Comparison of ENCODE assay signal across 26 cellular contexts in genomic region chr21:33981341-33982101, GRCh38.
DNase-seq lines count a peak whose midpoint lies in the region; ATAC-seq lines count a peak whose summit lies in the region.
"Had no signal": no experiment of that assay in that cellular context is flagged by ENCODE, and none has a peak within 500 bp of the region (broad histone marks: within the 10 kb centered on the region; RNA-seq: fewer than 3 reads in every experiment).

No MANE protein-coding gene starts in this region.

- DNase-seq in Right ventricle myocardium inferior (ENCODE audit: missing footprints) (no peak), cardiac septum (ENCODE audit: low spot score) (no peak), right cardiac atrium (peak in 2 of 3 donors; percentile 65 to 70), stromal cell of bone marrow (ENCODE audit: low read depth) (peak; percentile 63), NCI-H1105 treated with DMSO at 0.1 percent for 48 hours (lab: John Stamatoyannopoulos, UW) (no peak), NCI-H1436 treated with DMSO at 0.1 percent for 48 hours (lab: John Stamatoyannopoulos, UW) (no peak), NCI-H1436 (lab: John Stamatoyannopoulos, UW) (no peak)
- no peak for DNase-seq in effector memory CD8-positive, alpha-beta T cell
- DNase-seq: activated naive CD4-positive, alpha-beta T cell treated with anti-CD3 and anti-CD28 coated beads for 36 hours; activated T-cell treated with anti-CD3 and anti-CD28 coated beads, Interleukin-2, amount 50 U/mL, for 24 hours; cerebellar nuclear complex; DMS79; foreskin melanocyte; GF-D8; NCI-H524 treated with DMSO at 0.1 percent for 48 hours; T-helper 17 cell; testis had no signal

- H3K4me1 Mint-ChIP-seq in effector memory CD8-positive, alpha-beta T cell (ENCODE audit: low read depth in 2 of 2) = peaks cover 42 to 57% of the 10 kb centered on the region in 2 donors

- no peaks in the 10 kb centered on the region for H3K27me3 Mint-ChIP-seq in effector memory CD8-positive, alpha-beta T cell
- H3K27me3 Mint-ChIP-seq: activated T-cell treated with anti-CD3 and anti-CD28 coated beads, Interleukin-2, amount 50 U/mL, for 24 hours; B cell; T-helper 17 cell had no signal

- 63% methylated on average over 10 of the region's 10 CpGs for WGBS in right cardiac atrium

- H3K36me3 Mint-ChIP-seq in effector memory CD8-positive, alpha-beta T cell (ENCODE audit: insufficient read depth) = peaks cover 7% of the 10 kb centered on the region
- H3K36me3 Mint-ChIP-seq: IgD-negative memory B cell had no signal

- no peaks in the 10 kb centered on the region for H3K27me3 ChIP-seq in right cardiac atrium (ENCODE audit: control insufficient read depth, insufficient read depth)
- H3K27me3 ChIP-seq: hepatocyte, testis, vagina had no signal

- H3K27ac ChIP-seq in right cardiac atrium (ENCODE audit: low read length) = no peak overlapping the region
- H3K27ac ChIP-seq: A549, epithelial cell of prostate, hepatocyte, parathyroid adenoma, testis, vagina had no signal

- peak; percentile 78 for ATAC-seq in Right ventricle myocardium inferior
- ATAC-seq in effector memory CD8-positive, alpha-beta T cell (replicated peaks) = no peak
- ATAC-seq in right cardiac atrium = peak; percentile 53 to 64
- ATAC-seq: A549, GM23338, left lobe of liver, T-helper 17 cell had no signal

- no peak overlapping the region for H3K4me3 ChIP-seq in right cardiac atrium (ENCODE audit: low read length)
- H3K4me3 ChIP-seq: A549, GM23338, hepatocyte, testis, vagina had no signal

- intact Hi-C loops in Right ventricle myocardium inferior (cut with DNase I) = no loop called here
- intact Hi-C loops in cardiac septum (cut with DNase I) = no loop called here
- intact Hi-C loops in right cardiac atrium (cut with DNase I) = no loop called here

- H3K9me3 Mint-ChIP-seq in effector memory CD8-positive, alpha-beta T cell = peaks cover 0 to 8% of the 10 kb centered on the region in 2 donors
- H3K9me3 Mint-ChIP-seq: activated naive CD4-positive, alpha-beta T cell treated with anti-CD3 and anti-CD28 coated beads for 36 hours; GM23338; IgD-negative memory B cell had no signal

- H3K9me3 ChIP-seq in right cardiac atrium (ENCODE audit: control insufficient read depth, low read length) = no peaks in the 10 kb centered on the region
- H3K9me3 ChIP-seq: A549, testis, vagina had no signal

- H3K27ac Mint-ChIP-seq in effector memory CD8-positive, alpha-beta T cell = peak overlapping the region; percentile 66 to 80
- H3K27ac Mint-ChIP-seq: activated naive CD4-positive, alpha-beta T cell treated with anti-CD3 and anti-CD28 coated beads for 36 hours; activated T-cell treated with anti-CD3 and anti-CD28 coated beads, Interleukin-2, amount 50 U/mL, for 24 hours; B cell; GM23338; IgD-negative memory B cell; T-helper 17 cell had no signal

- no peaks in the 10 kb centered on the region for H3K4me1 ChIP-seq in right cardiac atrium (ENCODE audit: control insufficient read depth, insufficient read depth, low read length)
- H3K4me1 ChIP-seq: parathyroid adenoma, testis had no signal

- no peak overlapping the region for H3K4me3 Mint-ChIP-seq in effector memory CD8-positive, alpha-beta T cell
- H3K4me3 Mint-ChIP-seq: activated naive CD4-positive, alpha-beta T cell treated with anti-CD3 and anti-CD28 coated beads for 36 hours; activated T-cell treated with anti-CD3 and anti-CD28 coated beads, Interleukin-2, amount 50 U/mL, for 24 hours; B cell; GM23338; IgD-negative memory B cell; T-helper 17 cell had no signal

Comparison
In these comparisons a context has a peak if more than half of its experiments do, and no peak if none do; other contexts are left out.
1. DNase-seq: peak in right cardiac atrium (2 of 3) and stromal cell of bone marrow (single experiment); none in Right ventricle myocardium inferior (single experiment), cardiac septum (single experiment), effector memory CD8-positive, alpha-beta T cell (0 of 3), NCI-H1105 treated with DMSO at 0.1 percent for 48 hours (single experiment), NCI-H1436 treated with DMSO at 0.1 percent for 48 hours (single experiment) and NCI-H1436 (single experiment).